Comparison of ENCODE assay signal across 1 cellular context in the genomic region with DNA sequence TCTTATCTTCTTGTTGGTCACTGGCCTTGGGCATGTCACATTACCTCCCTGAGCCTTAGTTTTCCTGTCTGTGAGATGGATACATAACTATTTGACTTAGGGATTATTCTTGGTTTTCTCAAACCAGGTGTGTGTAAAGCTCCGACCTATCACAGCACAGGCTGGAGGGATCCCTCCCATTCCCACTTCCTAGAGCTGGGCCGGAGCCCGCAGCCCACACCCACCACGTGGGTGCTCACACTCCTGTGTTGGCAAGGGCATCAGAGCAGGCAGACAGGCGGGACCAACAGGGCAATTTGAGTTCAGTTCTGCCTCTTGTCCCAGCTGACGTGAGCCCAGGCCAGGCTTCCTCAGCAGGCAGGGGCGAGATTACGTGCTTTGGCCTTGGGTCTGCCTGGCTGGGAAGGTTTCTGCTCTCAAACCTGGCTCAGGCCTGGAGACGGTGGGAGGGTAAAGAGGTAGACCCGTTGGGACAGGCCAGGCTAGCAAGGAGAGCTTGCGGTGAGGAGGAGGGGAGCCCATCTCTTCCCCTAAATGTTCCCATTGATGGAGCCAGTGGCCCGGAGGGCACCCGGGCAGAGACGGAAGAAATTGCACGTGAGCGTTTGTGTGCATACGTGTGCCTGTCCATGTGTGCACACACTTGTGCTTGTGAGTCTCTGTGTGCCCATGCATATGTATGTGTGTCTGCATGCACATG.
TF ChIP-seq lines count a peak whose summit lies in the region.

No MANE protein-coding gene starts in this region.

TF ChIP-seq in GM23338, 12 proteins besides CTCF, POLR2A, EP300 and RAD21:
- TF ChIP-seq REST (IDR thresholded peaks at IDR 0.05; ENCODE audit: unreplicated experiment) = no peak
- TF ChIP-seq ETS1 (IDR thresholded peaks at IDR 0.05) = no peak
- no peak for TF ChIP-seq CREB1 (CRISPR knock-in tag; IDR thresholded peaks at IDR 0.05; ENCODE audit: low read depth)
- no peak for TF ChIP-seq STAT1 (IDR thresholded peaks at IDR 0.05; ENCODE audit: unreplicated experiment)
- TF ChIP-seq ZNF114 (CRISPR knock-in tag; IDR thresholded peaks at IDR 0.05) = no peak
- TF ChIP-seq JUNB (IDR thresholded peaks at IDR 0.05; ENCODE audit: unreplicated experiment) = no peak
- no peak for TF ChIP-seq ZNF331 (CRISPR knock-in tag; IDR thresholded peaks at IDR 0.05; ENCODE audit: low read depth)
- no peak for TF ChIP-seq EZH2phosphoT487 (IDR thresholded peaks at IDR 0.05; ENCODE audit: unreplicated experiment)
- TF ChIP-seq, protein P1, sequence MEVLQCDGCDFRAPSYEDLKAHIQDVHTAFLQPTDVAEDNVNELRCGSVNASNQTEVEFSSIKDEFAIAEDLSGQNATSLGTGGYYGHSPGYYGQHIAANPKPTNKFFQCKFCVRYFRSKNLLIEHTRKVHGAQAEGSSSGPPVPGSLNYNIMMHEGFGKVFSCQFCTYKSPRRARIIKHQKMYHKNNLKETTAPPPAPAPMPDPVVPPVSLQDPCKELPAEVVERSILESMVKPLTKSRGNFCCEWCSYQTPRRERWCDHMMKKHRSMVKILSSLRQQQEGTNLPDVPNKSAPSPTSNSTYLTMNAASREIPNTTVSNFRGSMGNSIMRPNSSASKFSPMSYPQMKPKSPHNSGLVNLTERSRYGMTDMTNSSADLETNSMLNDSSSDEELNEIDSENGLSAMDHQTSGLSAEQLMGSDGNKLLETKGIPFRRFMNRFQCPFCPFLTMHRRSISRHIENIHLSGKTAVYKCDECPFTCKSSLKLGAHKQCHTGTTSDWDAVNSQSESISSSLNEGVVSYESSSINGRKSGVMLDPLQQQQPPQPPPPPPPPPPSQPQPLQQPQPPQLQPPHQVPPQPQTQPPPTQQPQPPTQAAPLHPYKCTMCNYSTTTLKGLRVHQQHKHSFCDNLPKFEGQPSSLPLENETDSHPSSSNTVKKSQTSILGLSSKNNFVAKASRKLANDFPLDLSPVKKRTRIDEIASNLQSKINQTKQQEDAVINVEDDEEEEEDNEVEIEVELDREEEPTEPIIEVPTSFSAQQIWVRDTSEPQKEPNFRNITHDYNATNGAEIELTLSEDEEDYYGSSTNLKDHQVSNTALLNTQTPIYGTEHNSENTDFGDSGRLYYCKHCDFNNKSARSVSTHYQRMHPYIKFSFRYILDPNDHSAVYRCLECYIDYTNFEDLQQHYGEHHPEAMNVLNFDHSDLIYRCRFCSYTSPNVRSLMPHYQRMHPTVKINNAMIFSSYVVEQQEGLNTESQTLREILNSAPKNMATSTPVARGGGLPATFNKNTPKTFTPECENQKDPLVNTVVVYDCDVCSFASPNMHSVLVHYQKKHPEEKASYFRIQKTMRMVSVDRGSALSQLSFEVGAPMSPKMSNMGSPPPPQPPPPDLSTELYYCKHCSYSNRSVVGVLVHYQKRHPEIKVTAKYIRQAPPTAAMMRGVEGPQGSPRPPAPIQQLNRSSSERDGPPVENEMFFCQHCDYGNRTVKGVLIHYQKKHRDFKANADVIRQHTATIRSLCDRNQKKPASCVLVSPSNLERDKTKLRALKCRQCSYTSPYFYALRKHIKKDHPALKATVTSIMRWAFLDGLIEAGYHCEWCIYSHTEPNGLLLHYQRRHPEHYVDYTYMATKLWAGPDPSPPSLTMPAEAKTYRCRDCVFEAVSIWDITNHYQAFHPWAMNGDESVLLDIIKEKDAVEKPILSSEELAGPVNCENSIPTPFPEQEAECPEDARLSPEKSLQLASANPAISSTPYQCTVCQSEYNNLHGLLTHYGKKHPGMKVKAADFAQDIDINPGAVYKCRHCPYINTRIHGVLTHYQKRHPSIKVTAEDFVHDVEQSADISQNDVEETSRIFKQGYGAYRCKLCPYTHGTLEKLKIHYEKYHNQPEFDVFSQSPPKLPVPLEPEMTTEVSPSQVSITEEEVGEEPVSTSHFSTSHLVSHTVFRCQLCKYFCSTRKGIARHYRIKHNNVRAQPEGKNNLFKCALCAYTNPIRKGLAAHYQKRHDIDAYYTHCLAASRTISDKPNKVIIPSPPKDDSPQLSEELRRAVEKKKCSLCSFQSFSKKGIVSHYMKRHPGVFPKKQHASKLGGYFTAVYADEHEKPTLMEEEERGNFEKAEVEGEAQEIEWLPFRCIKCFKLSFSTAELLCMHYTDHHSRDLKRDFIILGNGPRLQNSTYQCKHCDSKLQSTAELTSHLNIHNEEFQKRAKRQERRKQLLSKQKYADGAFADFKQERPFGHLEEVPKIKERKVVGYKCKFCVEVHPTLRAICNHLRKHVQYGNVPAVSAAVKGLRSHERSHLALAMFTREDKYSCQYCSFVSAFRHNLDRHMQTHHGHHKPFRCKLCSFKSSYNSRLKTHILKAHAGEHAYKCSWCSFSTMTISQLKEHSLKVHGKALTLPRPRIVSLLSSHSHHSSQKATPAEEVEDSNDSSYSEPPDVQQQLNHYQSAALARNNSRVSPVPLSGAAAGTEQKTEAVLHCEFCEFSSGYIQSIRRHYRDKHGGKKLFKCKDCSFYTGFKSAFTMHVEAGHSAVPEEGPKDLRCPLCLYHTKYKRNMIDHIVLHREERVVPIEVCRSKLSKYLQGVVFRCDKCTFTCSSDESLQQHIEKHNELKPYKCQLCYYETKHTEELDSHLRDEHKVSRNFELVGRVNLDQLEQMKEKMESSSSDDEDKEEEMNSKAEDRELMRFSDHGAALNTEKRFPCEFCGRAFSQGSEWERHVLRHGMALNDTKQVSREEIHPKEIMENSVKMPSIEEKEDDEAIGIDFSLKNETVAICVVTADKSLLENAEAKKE (CRISPR knock-in tag; IDR thresholded peaks at IDR 0.05) = no peak
- no peak for TF ChIP-seq EZH2 (IDR thresholded peaks at IDR 0.05; ENCODE audit: low read depth, unreplicated experiment)
- no peak for TF ChIP-seq NANOG (IDR thresholded peaks at IDR 0.05; ENCODE audit: borderline replicate concordance)
- no peak for TF ChIP-seq POLR2AphosphoS5 (IDR thresholded peaks at IDR 0.05; ENCODE audit: low read depth)
TF ChIP-seq in GM23338: peak in this region for 0.
